Comparison of ENCODE assay signal across 17 cellular contexts in the genomic region with DNA sequence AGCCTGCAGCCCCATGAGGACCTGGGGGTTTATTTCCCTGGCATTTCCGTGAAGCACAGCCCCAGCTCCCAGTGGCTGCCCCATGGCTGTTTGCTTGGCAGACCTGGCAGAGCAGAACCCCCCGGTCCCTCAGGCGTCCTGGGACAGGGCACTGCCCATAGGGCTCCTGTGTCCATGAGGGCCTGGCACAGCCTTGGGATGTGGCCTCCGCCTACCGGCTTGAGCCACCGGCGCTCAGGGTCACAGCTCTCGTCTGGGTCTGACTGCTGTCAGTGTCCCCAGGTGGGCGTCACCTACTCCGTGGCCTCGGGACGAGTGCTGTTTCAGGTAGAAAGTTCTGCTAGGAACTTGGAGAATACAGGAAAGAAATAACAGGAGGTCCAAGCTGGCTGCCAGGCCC. TPM values are rescaled to one million over a fixed set of nuclear protein-coding genes. Genes with fewer than 3 reads are reported as not detected.
DNase-seq lines count a peak whose midpoint lies in the region; ATAC-seq and TF ChIP-seq lines count a peak whose summit lies in the region.
"Had no signal": no experiment of that assay in that cellular context is flagged by ENCODE, and none has a peak within 500 bp of the region (broad histone marks: within the 10 kb centered on the region; RNA-seq: fewer than 3 reads in every experiment).

No MANE protein-coding gene starts in this region.

- peaks cover 12 to 25% of the 10 kb centered on the region in 2 donors for H3K4me1 ChIP-seq in adrenal gland (replicated peaks in 1 of 2)
- H3K4me1 ChIP-seq in neutrophil (ENCODE audit: control insufficient read depth in 1 of 2, insufficient read depth in 1 of 2, low read depth in 1 of 2, low read length in 1 of 2): peaks cover 45 to 47% of the 10 kb centered on the region in 2 experiments

- POLR2A ChIA-PET in activated CD4-positive, alpha-beta T cell treated with anti-CD3 and anti-CD28 coated beads, Interleukin-2, amount 10 ng/mL, durations not matched to agents 7 days and 5 days (lab: Charles Lee): interaction anchor here (0.6 kb wide), 1 partner anchor 49 kb away, joined by 3 read pairs; no protein-coding TSS in a partner anchor

- H3K27me3 ChIP-seq in adrenal gland (no peaks in the 10 kb centered on the region), neutrophil (no peaks in the 10 kb centered on the region)

- H3K4me3 ChIP-seq in adrenal gland: no peak overlapping the region
- no peak overlapping the region for H3K4me3 ChIP-seq in neutrophil (ENCODE audit: low read depth in 1 of 2, low read length in 1 of 2)

- no peaks in the 10 kb centered on the region for H3K27me3 Mint-ChIP-seq in activated naive CD8-positive, alpha-beta T cell
- H3K27me3 Mint-ChIP-seq in activated naive CD8-positive, alpha-beta T cell treated with anti-CD3 and anti-CD28 coated beads, Interleukin-2, amount 50 U/mL, for 24 hours: no peaks in the 10 kb centered on the region
- H3K27me3 Mint-ChIP-seq in activated CD4-positive, alpha-beta T cell treated with anti-CD3 and anti-CD28 coated beads, Interleukin-2, amount 10 ng/mL, durations not matched to agents 7 days and 5 days: no peaks in the 10 kb centered on the region

- no peak for DNase-seq in activated naive CD8-positive, alpha-beta T cell treated with anti-CD3 and anti-CD28 coated beads, Interleukin-2, amount 50 U/mL, for 24 hours
- DNase-seq in adrenal gland (peak in 3 of 7 donors; percentile 49 to 59 (median 55)), ecto neural progenitor cell (ENCODE audit: low spot score) (no peak)
- DNase-seq in activated CD4-positive, alpha-beta T cell treated with anti-CD3 and anti-CD28 coated beads, Interleukin-2, amount 10 ng/mL, durations not matched to agents 7 days and 5 days: no peak
- DNase-seq: Calu3, DMS53, H7, NCI-H1048, NCI-H1436 treated with DMSO at 0.1 percent for 48 hours, NCI-H2081, NCI-H510A, NCI-H774, RPMI8226 had no signal

- H3K4me1 Mint-ChIP-seq in activated naive CD8-positive, alpha-beta T cell (ENCODE audit: low read depth): peaks cover 34% of the 10 kb centered on the region
- H3K4me1 Mint-ChIP-seq in activated naive CD8-positive, alpha-beta T cell treated with anti-CD3 and anti-CD28 coated beads, Interleukin-2, amount 50 U/mL, for 24 hours: peaks cover 42% of the 10 kb centered on the region
- peaks cover 52% of the 10 kb centered on the region for H3K4me1 Mint-ChIP-seq in activated CD4-positive, alpha-beta T cell treated with anti-CD3 and anti-CD28 coated beads, Interleukin-2, amount 10 ng/mL, durations not matched to agents 7 days and 5 days

- ATAC-seq in activated naive CD8-positive, alpha-beta T cell treated with anti-CD3 and anti-CD28 coated beads, Interleukin-2, amount 50 U/mL, for 24 hours: no peak
- ATAC-seq in GM21360 (IDR thresholded peaks at IDR 0.05; ENCODE audit: unreplicated experiment): no peak

- no peaks in the 10 kb centered on the region for H3K9me3 Mint-ChIP-seq in activated naive CD8-positive, alpha-beta T cell (ENCODE audit: low read depth)
- no peaks in the 10 kb centered on the region for H3K9me3 Mint-ChIP-seq in activated naive CD8-positive, alpha-beta T cell treated with anti-CD3 and anti-CD28 coated beads, Interleukin-2, amount 50 U/mL, for 24 hours
- no peaks in the 10 kb centered on the region for H3K9me3 Mint-ChIP-seq in activated CD4-positive, alpha-beta T cell treated with anti-CD3 and anti-CD28 coated beads, Interleukin-2, amount 10 ng/mL, durations not matched to agents 7 days and 5 days
- H3K9me3 Mint-ChIP-seq: CD14-positive monocyte had no signal

- WGBS in adrenal gland, 4 donors: 41 to 68% (median 54%) methylated on average over 5 to 12 of the region's 12 CpGs

- intact Hi-C loops in adrenal gland (cut with DNase I): no loop called here

- H3K27ac Mint-ChIP-seq in activated naive CD8-positive, alpha-beta T cell: peak overlapping the region; percentile 22
- no peak overlapping the region for H3K27ac Mint-ChIP-seq in activated naive CD8-positive, alpha-beta T cell treated with anti-CD3 and anti-CD28 coated beads, Interleukin-2, amount 50 U/mL, for 24 hours
- no peak overlapping the region for H3K27ac Mint-ChIP-seq in activated CD4-positive, alpha-beta T cell treated with anti-CD3 and anti-CD28 coated beads, Interleukin-2, amount 10 ng/mL, durations not matched to agents 7 days and 5 days

- CTCF ChIA-PET in activated CD4-positive, alpha-beta T cell treated with anti-CD3 and anti-CD28 coated beads, Interleukin-2, amount 10 ng/mL, durations not matched to agents 7 days and 5 days (lab: Charles Lee): interaction anchor here (0.6 kb wide), 1 partner anchor 123 kb away, joined by 4 read pairs; no protein-coding TSS in a partner anchor

- H3K36me3 ChIP-seq in adrenal gland (replicated peaks in 1 of 2): no peaks in the 10 kb centered on the region
- H3K36me3 ChIP-seq in neutrophil: peaks cover 21% of the 10 kb centered on the region

- TF ChIP-seq CTCF in adrenal gland (IDR thresholded peaks at IDR 0.05): no peak
- no peak for TF ChIP-seq CTCF in neutrophil (IDR thresholded peaks at IDR 0.05)

- H3K4me3 Mint-ChIP-seq in activated naive CD8-positive, alpha-beta T cell: no peak overlapping the region
- no peak overlapping the region for H3K4me3 Mint-ChIP-seq in activated naive CD8-positive, alpha-beta T cell treated with anti-CD3 and anti-CD28 coated beads, Interleukin-2, amount 50 U/mL, for 24 hours
- H3K4me3 Mint-ChIP-seq in activated CD4-positive, alpha-beta T cell treated with anti-CD3 and anti-CD28 coated beads, Interleukin-2, amount 10 ng/mL, durations not matched to agents 7 days and 5 days: no peak overlapping the region
- H3K4me3 Mint-ChIP-seq: CD14-positive monocyte had no signal

- H3K36me3 Mint-ChIP-seq in activated naive CD8-positive, alpha-beta T cell: no peaks in the 10 kb centered on the region
- H3K36me3 Mint-ChIP-seq in activated naive CD8-positive, alpha-beta T cell treated with anti-CD3 and anti-CD28 coated beads, Interleukin-2, amount 50 U/mL, for 24 hours (ENCODE audit: low read depth): peaks cover 11% of the 10 kb centered on the region
- peaks cover 29% of the 10 kb centered on the region for H3K36me3 Mint-ChIP-seq in activated CD4-positive, alpha-beta T cell treated with anti-CD3 and anti-CD28 coated beads, Interleukin-2, amount 10 ng/mL, durations not matched to agents 7 days and 5 days (ENCODE audit: low read depth)

- H3K27ac ChIP-seq in adrenal gland (peak overlapping the region in 4 of 5 donors; percentile 1 to 73 (median 32)), neutrophil (peak overlapping the region; percentile 97)

- H3K9me3 ChIP-seq in adrenal gland (replicated peaks in 1 of 3) (no peaks in the 10 kb centered on the region), neutrophil (no peaks in the 10 kb centered on the region)

- no peak for TF ChIP-seq POLR2A in adrenal gland (IDR thresholded peaks at IDR 0.05)

RNA-seq across cellular contexts. Expression of gene MYO9B, which starts 52.8 kb away (rescaled TPM):
- 100 to 1,000 TPM in 1 of 8 donors, 10 to 100 TPM in 7; 55.8 to 183 (median 86.3) TPM for total RNA-seq in adrenal gland
- polyA plus RNA-seq in adrenal gland: 100 to 1,000 TPM in 1 of 3 donors, 10 to 100 TPM in 2; 29.9 to 236 (median 99.6) TPM
- 100 to 1,000 TPM; 217 to 218 TPM for total RNA-seq in activated CD4-positive, alpha-beta T cell treated with anti-CD3 and anti-CD28 coated beads, Interleukin-2, amount 10 ng/mL, durations not matched to agents 7 days and 5 days

RNA-seq across cellular contexts. Expression of gene HAUS8, which starts 53.2 kb away (rescaled TPM):
- 10 to 100 TPM in 3 of 8 donors, 1 to 10 TPM in 5; 3.9 to 10.9 (median 9.0) TPM for total RNA-seq in adrenal gland
- polyA plus RNA-seq in adrenal gland: 10 to 100 TPM in 2 of 3 donors, 1 to 10 TPM in 1; 7.5 to 17.9 (median 17.5) TPM
- 10 to 100 TPM; 46.3 to 47.4 TPM for total RNA-seq in activated CD4-positive, alpha-beta T cell treated with anti-CD3 and anti-CD28 coated beads, Interleukin-2, amount 10 ng/mL, durations not matched to agents 7 days and 5 days
